1 cellular context compared by ENCODE assay signal in genomic region chr5:176742246-176743105, GRCh38.
TF ChIP-seq lines count a peak whose summit lies in the region.

No MANE protein-coding gene starts in this region.

TF ChIP-seq in SK-N-SH treated with all-trans-retinoic acid at 6 μM for 48 hours, 23 proteins besides CTCF, POLR2A, EP300 and RAD21 (continued from another document):
- TF ChIP-seq, protein P1, sequence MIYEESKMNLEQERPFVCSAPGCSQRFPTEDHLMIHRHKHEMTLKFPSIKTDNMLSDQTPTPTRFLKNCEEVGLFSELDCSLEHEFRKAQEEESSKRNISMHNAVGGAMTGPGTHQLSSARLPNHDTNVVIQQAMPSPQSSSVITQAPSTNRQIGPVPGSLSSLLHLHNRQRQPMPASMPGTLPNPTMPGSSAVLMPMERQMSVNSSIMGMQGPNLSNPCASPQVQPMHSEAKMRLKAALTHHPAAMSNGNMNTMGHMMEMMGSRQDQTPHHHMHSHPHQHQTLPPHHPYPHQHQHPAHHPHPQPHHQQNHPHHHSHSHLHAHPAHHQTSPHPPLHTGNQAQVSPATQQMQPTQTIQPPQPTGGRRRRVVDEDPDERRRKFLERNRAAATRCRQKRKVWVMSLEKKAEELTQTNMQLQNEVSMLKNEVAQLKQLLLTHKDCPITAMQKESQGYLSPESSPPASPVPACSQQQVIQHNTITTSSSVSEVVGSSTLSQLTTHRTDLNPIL (CRISPR knock-in tag; IDR thresholded peaks at IDR 0.05; ENCODE audit: low read depth) = no peak
- TF ChIP-seq GLIS3 (CRISPR knock-in tag; IDR thresholded peaks at IDR 0.05) (no peak), TOX (CRISPR knock-in tag; IDR thresholded peaks at IDR 0.05; ENCODE audit: borderline replicate concordance) (no peak)
TF ChIP-seq in SK-N-SH treated with all-trans-retinoic acid at 6 μM for 48 hours: peak in this region for 0.
